ENCODE assay signal across 8 cellular contexts in the genomic region with DNA sequence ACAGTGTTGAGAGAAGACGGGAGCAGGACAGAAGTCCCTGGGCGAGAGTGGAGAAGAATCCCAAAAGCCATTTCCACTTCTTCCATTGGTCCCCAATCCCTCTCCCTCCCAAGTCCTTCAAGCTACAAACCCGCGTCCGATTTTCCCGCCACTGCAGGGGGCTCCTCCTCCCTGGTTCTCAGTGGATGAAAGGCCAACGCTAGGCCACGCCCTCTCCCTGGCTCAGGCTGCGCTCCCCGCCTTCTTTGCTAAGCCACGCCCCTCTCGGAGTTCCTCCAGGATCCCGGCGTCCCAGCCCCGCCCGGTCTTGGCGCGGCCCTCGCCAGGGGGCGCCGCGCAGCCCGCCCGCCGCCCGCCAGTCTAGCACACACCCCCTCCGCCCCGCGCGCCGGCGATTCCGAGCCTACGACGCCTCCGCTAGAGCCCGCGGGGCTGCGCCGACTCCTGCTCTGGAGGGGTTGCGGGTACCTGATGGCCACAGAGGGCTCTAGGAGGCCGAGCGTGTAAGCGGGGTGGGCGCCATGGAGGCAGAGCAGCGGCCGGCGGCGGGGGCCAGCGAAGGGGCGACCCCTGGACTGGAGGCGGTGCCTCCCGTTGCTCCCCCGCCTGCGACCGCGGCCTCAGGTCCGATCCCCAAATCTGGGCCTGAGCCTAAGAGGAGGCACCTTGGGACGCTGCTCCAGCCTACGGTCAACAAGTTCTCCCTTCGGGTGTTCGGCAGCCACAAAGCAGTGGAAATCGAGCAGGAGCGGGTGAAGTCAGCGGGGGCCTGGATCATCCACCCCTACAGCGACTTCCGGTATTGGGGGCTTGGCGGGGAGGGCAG. TPM values are rescaled to one million over a fixed set of nuclear protein-coding genes. Genes with fewer than 3 reads are reported as not detected.
DNase-seq lines count a peak whose midpoint lies in the region; ATAC-seq, FAIRE-seq and TF ChIP-seq lines count a peak whose summit lies in the region.

HCN3 (plus strand) TSS at position 394 of the 826 bp plus-strand sequence; CDS start at position 522, 128 bp downstream.

- no peaks in the 10 kb centered on the region for H3K9me2 ChIP-seq in OCI-LY7 (ENCODE audit: insufficient read depth, low read length)

- BruUV-seq in OCI-LY7 (replicated peaks; lab: Mats Ljungman, UMichigan), result no TSS peak

- peak within 1 kb of the TSS; percentile 21 for H3K27ac ChIP-seq in OCI-LY7 (ENCODE audit: low read depth, low read length, poor library complexity, severe bottlenecking)

- peaks cover under 1% of the 10 kb centered on the region; the same call in 1 of the 2 replicates for H3K36me3 ChIP-seq in OCI-LY7 (ENCODE audit: insufficient read depth, low read length)

- H2AFZ ChIP-seq in OCI-LY7 (ENCODE audit: low read length), result peak within 1 kb of the TSS; percentile 81

- FAIRE-seq in D721Med (lab: Jason Lieb, UNC), result no peak

- peak; percentile 60 for ATAC-seq in GM21576 (IDR thresholded peaks at IDR 0.05; ENCODE audit: unreplicated experiment)

- no peaks in the 10 kb centered on the region for H3K9me3 ChIP-seq in OCI-LY7 (ENCODE audit: low read length)

- peak within 1 kb of the TSS; percentile 100 for H3K4me2 ChIP-seq in OCI-LY7 (ENCODE audit: low read length)

- TF ChIP-seq CTCF in D721Med (IDR thresholded peaks at IDR 0.05; ENCODE audit: insufficient read depth, missing control alignments), result peak; percentile 63
- peak; percentile 79 for TF ChIP-seq CTCF in OCI-LY7 (conservative IDR thresholded peaks at IDR 0.05; ENCODE audit: low read length)
- peak; percentile 58 for TF ChIP-seq CTCF in epithelial cell of proximal tubule (conservative IDR thresholded peaks at IDR 0.05; ENCODE audit: low read depth, low read length)

- H3K4me1 ChIP-seq in OCI-LY7 (ENCODE audit: insufficient read depth, low read length, poor library complexity, severe bottlenecking), result peaks cover 39% of the 10 kb centered on the region

- POLR2A ChIA-PET in OCI-LY7 (lab: Charles Lee), result interaction anchor here (1.0 kb wide), 1 partner anchor 45 kb away, joined by 4 read pairs; no protein-coding TSS in a partner anchor

- DNase-seq in D721Med (ENCODE audit: insufficient read length, low spot score), result peak; percentile 99
- DNase-seq in OCI-LY7 (ENCODE audit: low spot score), result peak; percentile 98
- peak; percentile 95 for DNase-seq in activated T-cell treated with anti-CD3 and anti-CD28 coated beads for 24 hours (ENCODE audit: low read depth)
- DNase-seq in epithelial cell of proximal tubule (ENCODE audit: low read depth), result no peak
- peak; percentile 98 for DNase-seq in mucosa of gallbladder (ENCODE audit: low spot score)
- peak; percentile 83 for DNase-seq in stimulated activated CD8-positive, alpha-beta memory T cell treated with anti-CD3 and anti-CD28 coated beads, Interleukin-4, amount 100 ng/mL, for 1 hour (ENCODE audit: low read depth in 2 of 2, low spot score in 1 of 2)

- CTCF ChIA-PET in OCI-LY7 (lab: Charles Lee; ENCODE audit: unreplicated experiment), result interaction anchor here (1.0 kb wide), 1 partner anchor 20 kb away, joined by 3 read pairs; no protein-coding TSS in a partner anchor

- no peak for TF ChIP-seq EP300 in Ishikawa (IDR thresholded peaks at IDR 0.05; ENCODE audit: borderline replicate concordance)

- TF ChIP-seq RAD21 in Ishikawa (IDR thresholded peaks at IDR 0.05; ENCODE audit: low read depth), result no peak; the same call in 1 of the 2 replicates

- intact Hi-C loops in OCI-LY7 (cut with micrococcal nuclease; ENCODE audit: unreplicated experiment), result loop anchor here (1.0 to 10.0 kb wide), 3 partner anchors 30 to 228 kb away; no protein-coding TSS in a partner anchor

- H4K20me1 ChIP-seq in OCI-LY7 (ENCODE audit: insufficient read depth, low read length), result no peaks in the 10 kb centered on the region

- H3K4me3 ChIP-seq in OCI-LY7 (ENCODE audit: low read depth, low read length, poor library complexity, severe bottlenecking) (peak within 1 kb of the TSS; percentile 82), epithelial cell of proximal tubule (ENCODE audit: low read depth, low read length) (peak within 1 kb of the TSS; percentile 84)

- H3K79me2 ChIP-seq in OCI-LY7 (ENCODE audit: insufficient read depth, low read depth, low read length), result peaks cover 8% of the 10 kb centered on the region

TF ChIP-seq in Ishikawa, 13 proteins besides CTCF, POLR2A, EP300 and RAD21:
- TF ChIP-seq EGR1 (IDR thresholded peaks at IDR 0.05) (peak; percentile 38; the same call in 1 of the 2 replicates), FOXM1 (IDR thresholded peaks at IDR 0.05; ENCODE audit: borderline replicate concordance, low read depth) (no peak), CEBPB (IDR thresholded peaks at IDR 0.05) (no peak), TEAD4 (IDR thresholded peaks at IDR 0.05) (no peak), NFIC (IDR thresholded peaks at IDR 0.05) (no peak; the same call in 1 of the 2 replicates), ZBTB7A (IDR thresholded peaks at IDR 0.05; ENCODE audit: low read depth) (peak; percentile 49; the same call in 1 of the 2 replicates)
- TF ChIP-seq, protein P1, sequence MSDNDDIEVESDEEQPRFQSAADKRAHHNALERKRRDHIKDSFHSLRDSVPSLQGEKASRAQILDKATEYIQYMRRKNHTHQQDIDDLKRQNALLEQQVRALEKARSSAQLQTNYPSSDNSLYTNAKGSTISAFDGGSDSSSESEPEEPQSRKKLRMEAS (IDR thresholded peaks at IDR 0.05), result peak; percentile 94

RNA-seq across cellular contexts. Expression of gene HCN3, which starts in this region (rescaled TPM):
- 4.9 and 6.7 TPM in 2 replicates for total RNA-seq in OCI-LY7 (2014; rRNA removed; shearing (Covaris generic))
- total RNA-seq in OCI-LY7 (2022) (19.0 and 19.2 TPM in 2 replicates), epithelial cell of proximal tubule (0.72 and 8.1 TPM in 2 replicates), mucosa of gallbladder (8.7 TPM)
